12 cellular contexts compared by ENCODE assay signal in genomic region chr2:170711774-170712652, GRCh38. TPM values are rescaled to one million over a fixed set of nuclear protein-coding genes. Genes with fewer than 3 reads are reported as not detected.
DNase-seq lines count a peak whose midpoint lies in the region; ATAC-seq, FAIRE-seq and TF ChIP-seq lines count a peak whose summit lies in the region.
"Had no signal": no experiment of that assay in that cellular context is flagged by ENCODE, and none has a peak within 500 bp of the region (broad histone marks: within the 10 kb centered on the region; RNA-seq: fewer than 3 reads in every experiment).

No MANE protein-coding gene starts in this region.

- H3K27me3 ChIP-seq in HUES64 (ENCODE audit: insufficient read depth, low read length): peaks cover 100% of the 10 kb centered on the region
- H3K27me3 ChIP-seq in HepG2 (ENCODE audit: control insufficient read depth in 1 of 2, insufficient read depth in 2 of 2, low read length in 2 of 2): no peaks in the 10 kb centered on the region; a peak in 1 of 5 replicates

- peaks cover 75% of the 10 kb centered on the region for H3K79me2 ChIP-seq in HepG2 (ENCODE audit: insufficient read depth, low read length)

- H3K4me1 ChIP-seq in HUES64 (ENCODE audit: insufficient read depth, low read length): peaks cover 36% of the 10 kb centered on the region
- H3K4me1 ChIP-seq in HepG2 (ENCODE audit: insufficient read depth, low read length): peaks cover 49% of the 10 kb centered on the region

- TF ChIP-seq CTCF in Calu3 (IDR thresholded peaks at IDR 0.05; ENCODE audit: unreplicated experiment): no peak
- TF ChIP-seq CTCF in HepG2 (CRISPR knock-in tag; IDR thresholded peaks at IDR 0.05): peak; percentile 24; the same call in 1 of the 2 replicates
- TF ChIP-seq CTCF in RWPE1 (conservative IDR thresholded peaks at IDR 0.05; ENCODE audit: low read depth): no peak

- peaks cover 2% of the 10 kb centered on the region for H4K20me1 ChIP-seq in HepG2 (ENCODE audit: insufficient read depth, low read length)

- no TSS peak for BruUV-seq in Calu3 (replicated peaks; lab: Mats Ljungman, UMichigan)
- no TSS peak for BruUV-seq in HepG2 (replicated peaks; lab: Mats Ljungman, UMichigan)

- peak in 1 of 2 experiments; percentile 68; a peak in 2 of 4 replicates for TF ChIP-seq POLR2A in HepG2 (IDR thresholded peaks at IDR 0.05; ENCODE audit: insufficient read depth in 1 of 2, low read depth in 2 of 2, low read length in 2 of 2)

- H3K4me3 Mint-ChIP-seq in Calu3 (ENCODE audit: low read depth, unreplicated experiment): peak overlapping the region; percentile 65

- peak; percentile 55 for ATAC-seq in HepG2
- no peak for ATAC-seq in esophagus mucosa
- ATAC-seq in GM19324 (IDR thresholded peaks at IDR 0.05; ENCODE audit: low FRiP score, unreplicated experiment): no peak

- peak; percentile 38 for TF ChIP-seq RAD21 in HepG2 (CRISPR knock-in tag; IDR thresholded peaks at IDR 0.05)

- no peak overlapping the region for H2AFZ ChIP-seq in HepG2 (ENCODE audit: low read length)

- H3K36me3 Mint-ChIP-seq in Calu3 (ENCODE audit: insufficient read depth, unreplicated experiment): peaks cover 25% of the 10 kb centered on the region

- intact Hi-C loops in Calu3 (cut with micrococcal nuclease; ENCODE audit: unreplicated experiment): loop anchor here (10.0 kb wide), 1 partner anchor 103 kb away; the partner anchor contains the start of gene GAD1
- intact Hi-C loops in HepG2 (cut with micrococcal nuclease; ENCODE audit: unreplicated experiment): loop anchor here (1.0 to 2.0 kb wide), 2 partner anchors 182 to 303 kb away; no protein-coding TSS in a partner anchor

- DNase-seq in Calu3 (peak; percentile 50), HepG2 (ENCODE audit: low spot score) (peak; percentile 99), RWPE1 (ENCODE audit: low spot score) (no peak), GDM1 (lab: John Stamatoyannopoulos, UW) (no peak)
- DNase-seq in activated T-cell treated with anti-CD3 and anti-CD28 coated beads, Interleukin-2, amount 50 U/mL, for 48 hours: peak; percentile 32 to 33
- DNase-seq: EL, NCI-H2081 treated with DMSO at 0.1 percent for 48 hours had no signal

- TF ChIP-seq EP300 in HepG2 (IDR thresholded peaks at IDR 0.05; ENCODE audit: low read depth in 2 of 2, low read length in 2 of 2): peak; percentile 61 to 97; a peak in 3 of 4 replicates
- TF ChIP-seq EP300 in HepG2 (CRISPR knock-in tag; IDR thresholded peaks at IDR 0.05; ENCODE audit: borderline replicate concordance): peak; percentile 92

- under 1% methylated on average over 51 of the region's 51 CpGs for WGBS in HUES64
- 3% methylated on average over 33 of the region's 51 CpGs for WGBS in HepG2 (ENCODE audit: low lambda C conversion rate)

- H3K27ac Mint-ChIP-seq in Calu3 (ENCODE audit: unreplicated experiment): no peak overlapping the region

- H3K4me2 ChIP-seq in HepG2 (ENCODE audit: low read depth, low read length): peak overlapping the region; percentile 100

- H3K9ac ChIP-seq in HUES64 (ENCODE audit: low read depth, low read length): no peak overlapping the region
- H3K9ac ChIP-seq in HepG2 (ENCODE audit: insufficient read depth, low read depth, low read length): peak overlapping the region; percentile 99

- POLR2A ChIA-PET in HepG2 (lab: Yijun Ruan, JAX) (interaction anchor here (0.7 to 7.9 kb wide), 23 partner anchors 8 to 722 kb away, joined by 3 to 123 read pairs (median 6); partner anchors contain the start of genes DCAF17, ERICH2, GORASP2 and METTL8), RWPE1 (lab: Yijun Ruan, JAX; ENCODE audit: low non-redundant PET) (no interaction called here)

- in situ Hi-C loops in HepG2 (cut with HindIII; ENCODE audit: extremely low pct_ligation_motif_present, low pct_unique_long_range_greater_than_20kb): loop anchor here (5.0 to 10.0 kb wide), 2 partner anchors 255 to 443 kb away; no protein-coding TSS in a partner anchor

- CTCF ChIA-PET in Calu3 (lab: Charles Lee) (interaction anchor here (0.9 to 1.1 kb wide), 3 partner anchors 58 to 303 kb away, joined by 3 read pairs; partner anchors contain the start of gene ERICH2), HepG2 (lab: Yijun Ruan, JAX; ENCODE audit: low intra/inter-chr PET ratio, low total read pairs) (interaction anchor here (1.4 kb wide), 1 partner anchor 101 kb away, joined by 3 read pairs; no protein-coding TSS in a partner anchor), RWPE1 (lab: Yijun Ruan, JAX) (interaction anchor here (0.6 to 1.2 kb wide), 3 partner anchors 10 to 45 kb away, joined by 3 read pairs; no protein-coding TSS in a partner anchor)

- H3K4me1 Mint-ChIP-seq in Calu3 (ENCODE audit: low read depth, unreplicated experiment): peaks cover 9% of the 10 kb centered on the region

- FAIRE-seq in HepG2 (lab: Jason Lieb, UNC): peak; percentile 32
- FAIRE-seq: colon, islet of Langerhans had no signal

- peak overlapping the region; percentile 56 for H3K4me3 ChIP-seq in HUES64 (ENCODE audit: low read length)
- peak overlapping the region; percentile 95 to 99 (median 99) for H3K4me3 ChIP-seq in HepG2 (replicated peaks in 1 of 3; ENCODE audit: insufficient read depth in 1 of 3, low read depth in 2 of 3, low read length in 3 of 3)

- no peaks in the 10 kb centered on the region for H3K9me3 Mint-ChIP-seq in Calu3 (ENCODE audit: low read depth, unreplicated experiment)

- H3K27ac ChIP-seq in HUES64 (ENCODE audit: low read depth, low read length) (peak overlapping the region; percentile 50; the same call in 1 of the 2 replicates), HepG2 (ENCODE audit: extremely low read length, insufficient read depth, low read length) (peak overlapping the region; percentile 100), RWPE1 (no peak overlapping the region)

- H3K9me3 ChIP-seq in HUES64 (ENCODE audit: insufficient read depth, low read depth, low read length) (no peaks in the 10 kb centered on the region), HepG2 (ENCODE audit: low read length) (no peaks in the 10 kb centered on the region)

- H3K27me3 Mint-ChIP-seq in Calu3 (ENCODE audit: unreplicated experiment): peaks cover 48% of the 10 kb centered on the region

- H3K36me3 ChIP-seq in HUES64 (ENCODE audit: insufficient read depth, low read length): no peaks in the 10 kb centered on the region
- peaks cover under 1 to 2% of the 10 kb centered on the region in 2 experiments for H3K36me3 ChIP-seq in HepG2 (replicated peaks in 1 of 2; ENCODE audit: control insufficient read depth in 1 of 2, insufficient read depth in 2 of 2, low read length in 2 of 2)

RNA-seq across cellular contexts. Expression of gene SP5, which starts 3.1 kb away (rescaled TPM):
- total RNA-seq in Calu3 (2022) (0.73 TPM in 2 replicates), HepG2 (2016; rRNA removed; fragmentation: Illumina TruSeq; extraction: Trizol) (86.9 and 119 TPM in 2 replicates), esophagus mucosa (0.16 TPM)
- 36.1 TPM for polyA plus RNA-seq in HUES64 (2013, experiment 1 of 2)
- 55.5 TPM for polyA plus RNA-seq in HUES64 (2013, experiment 2 of 2)
- 64.4 and 65.1 TPM in 2 replicates for total RNA-seq in HepG2 (2016; cell fraction: cytosol; rRNA removed; fragmentation: Illumina TruSeq; extraction: Trizol; ENCODE audit: low read depth)
- total RNA-seq in HepG2 (2016; cell fraction: insoluble cytoplasmic fraction; rRNA removed; fragmentation: Illumina TruSeq; extraction: Trizol): 88.6 and 124 TPM in 2 replicates
- total RNA-seq in HepG2 (2016; cell fraction: membrane; rRNA removed; fragmentation: Illumina TruSeq; extraction: Trizol): 116 and 154 TPM in 2 replicates
- 66.7 and 66.9 TPM in 2 replicates for total RNA-seq in HepG2 (2016; cell fraction: nucleus; rRNA removed; fragmentation: Illumina TruSeq; extraction: Trizol)
- 50.8 and 52.3 TPM in 2 replicates for polyA plus RNA-seq in HepG2 (2011; rRNA removed)
- 37.8 and 80.3 TPM in 2 replicates for polyA plus RNA-seq in HepG2 (2011; cell fraction: cytosol; rRNA removed)
- polyA plus RNA-seq in HepG2 (2011; cell fraction: nucleus; rRNA removed): 69.4 and 108 TPM in 2 replicates
- 78.5 and 105 TPM in 2 replicates for polyA plus RNA-seq in HepG2 (2012)
- polyA plus RNA-seq in HepG2 (2016; cell fraction: cytosol; fragmentation: Illumina TruSeq; extraction: Trizol; ENCODE audit: low read depth): 52.2 and 60.9 TPM in 2 replicates
- 151 and 153 TPM in 2 replicates for polyA plus RNA-seq in HepG2 (2016; cell fraction: insoluble cytoplasmic fraction; fragmentation: Illumina TruSeq; extraction: Trizol; ENCODE audit: low read depth)
- polyA plus RNA-seq in HepG2 (2016; cell fraction: membrane; fragmentation: Illumina TruSeq; extraction: Trizol; ENCODE audit: low read depth): 94.4 and 101 TPM in 2 replicates
- 128 and 147 TPM in 2 replicates for polyA plus RNA-seq in HepG2 (2016; cell fraction: nucleus; fragmentation: Illumina TruSeq; extraction: Trizol; ENCODE audit: insufficient read depth, low read depth)
- polyA minus RNA-seq in HepG2 (2011; rRNA and poly(A)+ RNA removed; ENCODE audit: low replicate concordance): 0.09 and 136 TPM in 2 replicates
- 71.0 and 98.0 TPM in 2 replicates for polyA minus RNA-seq in HepG2 (2011; cell fraction: cytosol; rRNA and poly(A)+ RNA removed)
- polyA minus RNA-seq in HepG2 (2011; cell fraction: nucleus; rRNA and poly(A)+ RNA removed): 42.4 and 69.9 TPM in 2 replicates

RNA-seq across cellular contexts. Expression of gene ERICH2, which starts 58.2 kb away (rescaled TPM):
- total RNA-seq in Calu3 (2022) (1.2 and 2.4 TPM in 2 replicates), HepG2 (2016; rRNA removed; fragmentation: Illumina TruSeq; extraction: Trizol) (not detected in 2 replicates), esophagus mucosa (not detected)
- polyA plus RNA-seq in HUES64 (2013, experiment 1 of 2): 3.5 TPM
- 3.7 TPM for polyA plus RNA-seq in HUES64 (2013, experiment 2 of 2)
- not detected in 2 replicates for total RNA-seq in HepG2 (2016; cell fraction: cytosol; rRNA removed; fragmentation: Illumina TruSeq; extraction: Trizol; ENCODE audit: low read depth)
- not detected in 2 replicates for total RNA-seq in HepG2 (2016; cell fraction: insoluble cytoplasmic fraction; rRNA removed; fragmentation: Illumina TruSeq; extraction: Trizol)
- not detected in 2 replicates for total RNA-seq in HepG2 (2016; cell fraction: membrane; rRNA removed; fragmentation: Illumina TruSeq; extraction: Trizol)
- total RNA-seq in HepG2 (2016; cell fraction: nucleus; rRNA removed; fragmentation: Illumina TruSeq; extraction: Trizol): not detected in 2 replicates
- not detected in 2 replicates for polyA plus RNA-seq in HepG2 (2011; rRNA removed)
- not detected in 2 replicates for polyA plus RNA-seq in HepG2 (2011; cell fraction: cytosol; rRNA removed)
- not detected in 2 replicates for polyA plus RNA-seq in HepG2 (2011; cell fraction: nucleus; rRNA removed)
- not detected in 2 replicates for polyA plus RNA-seq in HepG2 (2012)
- polyA plus RNA-seq in HepG2 (2016; cell fraction: cytosol; fragmentation: Illumina TruSeq; extraction: Trizol; ENCODE audit: low read depth): not detected in 2 replicates
- not detected in 2 replicates for polyA plus RNA-seq in HepG2 (2016; cell fraction: insoluble cytoplasmic fraction; fragmentation: Illumina TruSeq; extraction: Trizol; ENCODE audit: low read depth)
- not detected in 2 replicates for polyA plus RNA-seq in HepG2 (2016; cell fraction: membrane; fragmentation: Illumina TruSeq; extraction: Trizol; ENCODE audit: low read depth)
- polyA plus RNA-seq in HepG2 (2016; cell fraction: nucleus; fragmentation: Illumina TruSeq; extraction: Trizol; ENCODE audit: insufficient read depth, low read depth): not detected in 2 replicates
- not detected in 2 replicates for polyA minus RNA-seq in HepG2 (2011; rRNA and poly(A)+ RNA removed; ENCODE audit: low replicate concordance)
- polyA minus RNA-seq in HepG2 (2011; cell fraction: cytosol; rRNA and poly(A)+ RNA removed): not detected in 2 replicates
- not detected in 2 replicates for polyA minus RNA-seq in HepG2 (2011; cell fraction: nucleus; rRNA and poly(A)+ RNA removed)

Comparison
In these comparisons a context has a peak if more than half of its experiments do, and no peak if none do; other contexts are left out.
1. DNase-seq: peak in Calu3 (single experiment), activated T-cell treated with anti-CD3 and anti-CD28 coated beads, Interleukin-2, amount 50 U/mL, for 48 hours (2 of 2) and HepG2 (single experiment); none in RWPE1 (single experiment) and GDM1 (single experiment).
2. RNA of gene SP5, which starts 3.1 kb away (total RNA-seq): 64.4 to 154 TPM in HepG2; 0.73 TPM in Calu3 and 0.16 TPM in esophagus mucosa (single experiment); every median in the first group is over 10 times any median in the second.